In genomic region chr4:161717084-161717483, GRCh38 we compare ENCODE assay signal across 24 cellular contexts.
DNase-seq lines count a peak whose midpoint lies in the region; ATAC-seq, FAIRE-seq and TF ChIP-seq lines count a peak whose summit lies in the region.
"Had no signal": no experiment of that assay in that cellular context is flagged by ENCODE, and none has a peak within 500 bp of the region (broad histone marks: within the 10 kb centered on the region; RNA-seq: fewer than 3 reads in every experiment).

No MANE protein-coding gene starts in this region.

- H3K27me3 ChIP-seq in HCT116 (ENCODE audit: insufficient read depth, low read length) = no peaks in the 10 kb centered on the region
- no peaks in the 10 kb centered on the region for H3K27me3 ChIP-seq in endothelial cell of umbilical vein (ENCODE audit: control insufficient read depth in 2 of 2, insufficient read depth in 2 of 2, low read length in 2 of 2)
- H3K27me3 ChIP-seq in HepG2 (ENCODE audit: control insufficient read depth in 1 of 2, insufficient read depth in 2 of 2, low read length in 2 of 2) = no peaks in the 10 kb centered on the region
- H3K27me3 ChIP-seq: BLaER1 treated with 17β-estradiol and CSF1 and Interleukin-3, amounts not matched to agents 10 nM and 100 nM had no signal

- dilution Hi-C loops in endothelial cell of umbilical vein (cut with MboI; ENCODE audit: extremely low pct_ligation_motif_present, low sequenced_read_pairs) = no loop called here

- no peak for FAIRE-seq in endothelial cell of umbilical vein (lab: Jason Lieb, UNC)
- no peak for FAIRE-seq in HepG2 (lab: Jason Lieb, UNC)
- FAIRE-seq: A549, D721Med, GM12878, GM12892, GM18507 had no signal

- RAD21 ChIA-PET in HCT116 (lab: Charles Lee; ENCODE audit: low non-redundant PET in 1 of 2, low total read pairs in 2 of 2, uncharacterized antibody in 2 of 2, unreplicated experiment in 2 of 2) = no interaction called here

- intact Hi-C loops in HCT116 (cut with micrococcal nuclease) (no loop called here), endothelial cell of umbilical vein (cut with micrococcal nuclease) (no loop called here), HepG2 (cut with micrococcal nuclease; ENCODE audit: unreplicated experiment) (no loop called here)

- TF ChIP-seq CTCF in HCT116 (IDR thresholded peaks at IDR 0.05 in 2 of 3, conservative IDR thresholded peaks at IDR 0.05 in 1 of 3; ENCODE audit: borderline replicate concordance in 1 of 3, insufficient read depth in 1 of 3, low read depth in 2 of 3, low read length in 2 of 3) (no peak), endothelial cell of umbilical vein (IDR thresholded peaks at IDR 0.05; ENCODE audit: extremely low read depth in 1 of 2, insufficient read depth in 1 of 2, low read depth in 1 of 2, low read length in 2 of 2) (no peak), HepG2 (CRISPR knock-in tag; IDR thresholded peaks at IDR 0.05) (no peak)

- H2AFZ ChIP-seq in HCT116 (ENCODE audit: low read depth, low read length, poor library complexity, severe bottlenecking) (peak overlapping the region; percentile 24), endothelial cell of umbilical vein (ENCODE audit: low read depth, low read length) (peak overlapping the region; percentile 40), HepG2 (ENCODE audit: low read length) (no peak overlapping the region)

- H3K9me2 ChIP-seq in HCT116 (ENCODE audit: insufficient read depth) = no peaks in the 10 kb centered on the region

- H3K27ac ChIP-seq in HCT116 (ENCODE audit: low read depth, low read length) = no peak overlapping the region
- H3K27ac ChIP-seq in endothelial cell of umbilical vein (ENCODE audit: insufficient read depth, low read depth, low read length) = no peak overlapping the region
- no peak overlapping the region for H3K27ac ChIP-seq in HepG2 (ENCODE audit: extremely low read length, insufficient read depth, low read length)
- H3K27ac ChIP-seq: 22Rv1; A549; BLaER1 treated with 17β-estradiol and CSF1 and Interleukin-3, amounts not matched to agents 10 nM and 100 nM; C4-2B had no signal

- H3K4me2 ChIP-seq in HCT116 (ENCODE audit: low read length) = no peak overlapping the region
- no peak overlapping the region for H3K4me2 ChIP-seq in endothelial cell of umbilical vein (ENCODE audit: insufficient read depth, low read length)
- no peak overlapping the region for H3K4me2 ChIP-seq in HepG2 (ENCODE audit: low read depth, low read length)
- H3K4me2 ChIP-seq: A549; BLaER1 treated with 17β-estradiol and CSF1 and Interleukin-3, amounts not matched to agents 10 nM and 100 nM had no signal

- no peaks in the 10 kb centered on the region for H3K79me2 ChIP-seq in HCT116 (ENCODE audit: insufficient read depth, low read length)
- H3K79me2 ChIP-seq in endothelial cell of umbilical vein (ENCODE audit: control insufficient read depth, insufficient read depth, low read length) = no peaks in the 10 kb centered on the region
- no peaks in the 10 kb centered on the region for H3K79me2 ChIP-seq in HepG2 (ENCODE audit: insufficient read depth, low read length)

- BruUV-seq in HCT116 (replicated peaks; lab: Mats Ljungman, UMichigan) (no TSS peak), endothelial cell of umbilical vein (replicated peaks; lab: Mats Ljungman, UMichigan) (no TSS peak), HepG2 (replicated peaks; lab: Mats Ljungman, UMichigan) (no TSS peak)

- H3K4me1 ChIP-seq in HCT116 (ENCODE audit: control insufficient read depth in 1 of 2, insufficient read depth in 2 of 2, low read length in 2 of 2) (peaks cover 0 to 11% of the 10 kb centered on the region in 2 experiments; a peak in 2 of 4 replicates), endothelial cell of umbilical vein (ENCODE audit: control insufficient read depth, extremely low read depth, insufficient read depth, low read length) (peaks cover 16% of the 10 kb centered on the region), HepG2 (ENCODE audit: insufficient read depth, low read length) (peaks cover 5% of the 10 kb centered on the region; the same call in 1 of the 2 replicates)
- H3K4me1 ChIP-seq: A549; BLaER1 treated with 17β-estradiol and CSF1 and Interleukin-3, amounts not matched to agents 10 nM and 100 nM; Caco-2 had no signal

- H3K4me3 ChIP-seq in HCT116 (replicated peaks in 1 of 2; ENCODE audit: low read depth in 1 of 2, low read length in 2 of 2) (no peak overlapping the region), endothelial cell of umbilical vein (replicated peaks in 1 of 3; ENCODE audit: insufficient read depth in 1 of 3, low read depth in 1 of 3, low read length in 3 of 3) (no peak overlapping the region), HepG2 (replicated peaks in 1 of 3; ENCODE audit: insufficient read depth in 1 of 3, low read depth in 2 of 3, low read length in 3 of 3) (no peak overlapping the region)
- H3K4me3 ChIP-seq: A549; BLaER1 treated with 17β-estradiol and CSF1 and Interleukin-3, amounts not matched to agents 10 nM and 100 nM; GM12878 had no signal

- 0% methylated on average over 1 of the region's 1 CpG for WGBS in HepG2 (ENCODE audit: low lambda C conversion rate)

- H4K20me1 ChIP-seq in HCT116 (ENCODE audit: insufficient read depth) = no peaks in the 10 kb centered on the region
- H4K20me1 ChIP-seq in endothelial cell of umbilical vein (replicated peaks; ENCODE audit: control insufficient read depth, extremely low read depth, insufficient read depth, low read length) = no peaks in the 10 kb centered on the region
- H4K20me1 ChIP-seq in HepG2 (ENCODE audit: insufficient read depth, low read length) = no peaks in the 10 kb centered on the region
- H4K20me1 ChIP-seq: BLaER1 treated with 17β-estradiol and CSF1 and Interleukin-3, amounts not matched to agents 10 nM and 100 nM had no signal

- TF ChIP-seq POLR2A in HCT116 (IDR thresholded peaks at IDR 0.05; ENCODE audit: borderline replicate concordance, extremely low read depth, insufficient read depth, insufficient read length) (no peak), endothelial cell of umbilical vein (IDR thresholded peaks at IDR 0.05; ENCODE audit: low read depth, low read length) (no peak), HepG2 (IDR thresholded peaks at IDR 0.05; ENCODE audit: insufficient read depth in 1 of 2, low read depth in 2 of 2, low read length in 2 of 2) (no peak)

- H3K9me3 ChIP-seq in HCT116 (ENCODE audit: control insufficient read depth in 1 of 2, insufficient read depth in 1 of 2, low read depth in 1 of 2, low read length in 2 of 2) (no peaks in the 10 kb centered on the region), endothelial cell of umbilical vein (replicated peaks; ENCODE audit: control insufficient read depth, insufficient read depth, low read length) (no peaks in the 10 kb centered on the region), HepG2 (ENCODE audit: low read length) (no peaks in the 10 kb centered on the region)
- H3K9me3 ChIP-seq: A549; BLaER1 treated with 17β-estradiol and CSF1 and Interleukin-3, amounts not matched to agents 10 nM and 100 nM; Caco-2 had no signal

- H3K9me1 ChIP-seq in endothelial cell of umbilical vein (replicated peaks; ENCODE audit: control insufficient read depth, extremely low read depth, insufficient read depth, low read length) = no peaks in the 10 kb centered on the region

- ATAC-seq in HCT116 (no peak), HepG2 (peak; percentile 48; the same call in 2 of the 3 replicates), HG02759 (IDR thresholded peaks at IDR 0.05; ENCODE audit: unreplicated experiment) (no peak), HG03025 (IDR thresholded peaks at IDR 0.05; ENCODE audit: low FRiP score, unreplicated experiment) (no peak)
- ATAC-seq: A549; CD8-positive, alpha-beta T cell; GM12878 had no signal

- POLR2A ChIA-PET in HCT116 (lab: Charles Lee) (no interaction called here), endothelial cell of umbilical vein (lab: Charles Lee) (no interaction called here), HepG2 (lab: Yijun Ruan, JAX) (no interaction called here)

- no peak overlapping the region for H3K9ac ChIP-seq in HCT116 (ENCODE audit: low read length)
- no peak overlapping the region for H3K9ac ChIP-seq in endothelial cell of umbilical vein (replicated peaks; ENCODE audit: extremely low read depth, insufficient read depth, low read length)
- no peak overlapping the region for H3K9ac ChIP-seq in HepG2 (ENCODE audit: insufficient read depth, low read depth, low read length)
- H3K9ac ChIP-seq: BLaER1 treated with 17β-estradiol and CSF1 and Interleukin-3, amounts not matched to agents 10 nM and 100 nM had no signal

- H3K36me3 ChIP-seq in HCT116 (ENCODE audit: control insufficient read depth in 1 of 2, insufficient read depth in 2 of 2, low read length in 2 of 2) = no peaks in the 10 kb centered on the region
- H3K36me3 ChIP-seq in endothelial cell of umbilical vein (ENCODE audit: control insufficient read depth in 2 of 2, extremely low read depth in 1 of 2, insufficient read depth in 2 of 2, low read length in 2 of 2) = no peaks in the 10 kb centered on the region
- no peaks in the 10 kb centered on the region for H3K36me3 ChIP-seq in HepG2 (replicated peaks in 1 of 2; ENCODE audit: control insufficient read depth in 1 of 2, insufficient read depth in 2 of 2, low read length in 2 of 2)
- H3K36me3 ChIP-seq: BLaER1 treated with 17β-estradiol and CSF1 and Interleukin-3, amounts not matched to agents 10 nM and 100 nM had no signal

- DNase-seq in DMS53 (lab: John Stamatoyannopoulos, UW) = peak; percentile 14
- no peak for DNase-seq in DMS53 treated with DMSO at 0.1 percent for 48 hours (lab: John Stamatoyannopoulos, UW; ENCODE audit: unreplicated experiment)
- no peak for DNase-seq in HCT116 (ENCODE audit: low read depth, low spot score)
- no peak for DNase-seq in endothelial cell of umbilical vein (ENCODE audit: low read depth, low spot score)
- DNase-seq in HepG2 (ENCODE audit: low spot score) = no peak
- DNase-seq in activated effector memory CD4-positive, alpha-beta T cell treated with anti-CD3 and anti-CD28 coated beads, Interleukin-2, amount 50 U/mL, for 16 hours = no peak
- DNase-seq: AML-193; Caco-2; Calu3; CD4-positive, alpha-beta T cell; CD8-positive, alpha-beta T cell; DND-41; EL; GDM1 had no signal

- in situ Hi-C loops in HepG2 (cut with HindIII; ENCODE audit: extremely low pct_ligation_motif_present, low pct_unique_long_range_greater_than_20kb) = no loop called here

- TF ChIP-seq RAD21 in HCT116 (IDR thresholded peaks at IDR 0.05; ENCODE audit: low read depth) (no peak), HepG2 (CRISPR knock-in tag; IDR thresholded peaks at IDR 0.05) (no peak)

- TF ChIP-seq EP300 in HepG2 (IDR thresholded peaks at IDR 0.05; ENCODE audit: low read depth in 2 of 2, low read length in 2 of 2) = no peak
- TF ChIP-seq EP300 in HepG2 (CRISPR knock-in tag; IDR thresholded peaks at IDR 0.05; ENCODE audit: borderline replicate concordance) = no peak

- CTCF ChIA-PET in HCT116 (lab: Charles Lee) (no interaction called here), endothelial cell of umbilical vein (lab: Charles Lee) (no interaction called here), HepG2 (lab: Yijun Ruan, JAX; ENCODE audit: low intra/inter-chr PET ratio, low total read pairs) (no interaction called here)

TF ChIP-seq in HCT116, 20 proteins besides CTCF, POLR2A, EP300 and RAD21 (continues in another document):
- TF ChIP-seq SRF (IDR thresholded peaks at IDR 0.05; ENCODE audit: low read depth) = no peak

TF ChIP-seq in endothelial cell of umbilical vein, 7 proteins besides CTCF, POLR2A, EP300 and RAD21 (continues in another document):
- no peak for TF ChIP-seq JUN (IDR thresholded peaks at IDR 0.05; ENCODE audit: borderline replicate concordance, insufficient read depth, insufficient read length, low read depth)

TF ChIP-seq in HepG2, 621 proteins besides CTCF, POLR2A, EP300 and RAD21 (continues in another document):
- TF ChIP-seq ZNF644 (CRISPR knock-in tag; IDR thresholded peaks at IDR 0.05; ENCODE audit: low read depth) = no peak
